Comparison of ENCODE assay signal across 8 cellular contexts in genomic region chr2:145543856-145544255, GRCh38.
"Had no signal": no experiment of that assay in that cellular context is flagged by ENCODE, and none has a peak within 500 bp of the region (broad histone marks: within the 10 kb centered on the region; RNA-seq: fewer than 3 reads in every experiment).

No MANE protein-coding gene starts in this region.

- FAIRE-seq: G401.6, GM12891, GM12892, GM18507, GM19239 had no signal

- H3K4me3 ChIP-seq: GM12878 had no signal

- DNase-seq: GDM1, GF-D8 had no signal

- ATAC-seq: GM12878 had no signal
